8 cellular contexts compared by ENCODE assay signal in genomic region chr6:144214622-144215401, GRCh38.
A peak's percentile ranks its signal among the peaks of the same experiment; 100 is the strongest.
DNase-seq lines count a peak whose midpoint lies in the region; ATAC-seq, FAIRE-seq and TF ChIP-seq lines count a peak whose summit lies in the region.

No MANE protein-coding gene starts in this region.

- 80 to 90% methylated on average over 15 to 16 of the region's 16 CpGs for WGBS in tibial nerve, 2 donors

- H3K36me3 Mint-ChIP-seq in activated CD4-positive, alpha-beta T cell treated with anti-CD3 and anti-CD28 coated beads, Interleukin-2, amount 10 ng/mL, durations not matched to agents 24 days and 14 days (ENCODE audit: low read depth), result peaks cover 5% of the 10 kb centered on the region
- H3K36me3 Mint-ChIP-seq in astrocyte (ENCODE audit: low read depth, unreplicated experiment), result no peaks in the 10 kb centered on the region

- TF ChIP-seq CTCF in astrocyte (IDR thresholded peaks at IDR 0.05; ENCODE audit: insufficient read depth, low read depth, low read length), result no peak
- TF ChIP-seq CTCF in mucosa of descending colon (IDR thresholded peaks at IDR 0.05), result no peak
- no peak for TF ChIP-seq CTCF in tibial nerve (IDR thresholded peaks at IDR 0.05)

- peaks cover 16% of the 10 kb centered on the region for H3K27me3 Mint-ChIP-seq in activated CD4-positive, alpha-beta T cell treated with anti-CD3 and anti-CD28 coated beads, Interleukin-2, amount 10 ng/mL, durations not matched to agents 24 days and 14 days
- H3K27me3 Mint-ChIP-seq in astrocyte (ENCODE audit: low read depth, unreplicated experiment), result peaks cover 6% of the 10 kb centered on the region

- H3K9me3 ChIP-seq in astrocyte (ENCODE audit: insufficient read depth, low read depth, low read length) (no peaks in the 10 kb centered on the region), mucosa of descending colon (no peaks in the 10 kb centered on the region), tibial nerve (peaks cover 0 to 5% (median 0%) of the 10 kb centered on the region in 4 donors)

- H3K4me1 Mint-ChIP-seq in activated CD4-positive, alpha-beta T cell treated with anti-CD3 and anti-CD28 coated beads, Interleukin-2, amount 10 ng/mL, durations not matched to agents 24 days and 14 days, result peaks cover 34% of the 10 kb centered on the region
- H3K4me1 Mint-ChIP-seq in astrocyte (ENCODE audit: low read depth, unreplicated experiment), result peaks cover 12% of the 10 kb centered on the region

- H3K4me2 ChIP-seq in astrocyte (ENCODE audit: low read length), result peak overlapping the region; percentile 97

- FAIRE-seq in astrocyte (lab: Jason Lieb, UNC), result no peak

- peak overlapping the region; percentile 100 for H2AFZ ChIP-seq in astrocyte (ENCODE audit: low read depth, low read length)

- no peaks in the 10 kb centered on the region for H3K9me3 Mint-ChIP-seq in activated CD4-positive, alpha-beta T cell treated with anti-CD3 and anti-CD28 coated beads, Interleukin-2, amount 10 ng/mL, durations not matched to agents 24 days and 14 days
- H3K9me3 Mint-ChIP-seq in astrocyte (ENCODE audit: unreplicated experiment), result no peaks in the 10 kb centered on the region

- intact Hi-C loops in activated CD4-positive, alpha-beta T cell treated with anti-CD3 and anti-CD28 coated beads, Interleukin-2, amount 10 ng/mL, durations not matched to agents 24 days and 14 days (cut with micrococcal nuclease), result loop anchor here (5.0 to 10.0 kb wide), 2 partner anchors 137 to 1270 kb away; partner anchors contain the start of gene HIVEP2
- intact Hi-C loops in mucosa of descending colon (cut with DNase I, micrococcal nuclease), result loop anchor here (5.0 to 10.0 kb wide), 2 partner anchors 70 to 108 kb away; partner anchors contain the start of gene UTRN (in 1 of the 2)

- H3K9ac ChIP-seq in astrocyte (ENCODE audit: low read length), result peak overlapping the region; percentile 84

- peak overlapping the region; percentile 93 for H3K4me3 Mint-ChIP-seq in activated CD4-positive, alpha-beta T cell treated with anti-CD3 and anti-CD28 coated beads, Interleukin-2, amount 10 ng/mL, durations not matched to agents 24 days and 14 days
- peak overlapping the region; percentile 81 for H3K4me3 Mint-ChIP-seq in astrocyte (ENCODE audit: unreplicated experiment)

- no peak for TF ChIP-seq POLR2A in tibial nerve (IDR thresholded peaks at IDR 0.05)

- H3K36me3 ChIP-seq in astrocyte (ENCODE audit: insufficient read depth, low read length), result no peaks in the 10 kb centered on the region
- no peaks in the 10 kb centered on the region for H3K36me3 ChIP-seq in mucosa of descending colon (ENCODE audit: low read depth)
- H3K36me3 ChIP-seq in tibial nerve, result no peaks in the 10 kb centered on the region

- H4K20me1 ChIP-seq in astrocyte (ENCODE audit: insufficient read depth, low read length), result no peaks in the 10 kb centered on the region

- H3K27me3 ChIP-seq in astrocyte (ENCODE audit: insufficient read depth, low read length) (peaks cover 2% of the 10 kb centered on the region), tibial nerve (no peaks in the 10 kb centered on the region)

- no peak overlapping the region for H3K4me3 ChIP-seq in astrocyte (ENCODE audit: insufficient read depth, low read depth, low read length)
- H3K4me3 ChIP-seq in mucosa of descending colon, result no peak overlapping the region
- peak overlapping the region in 3 of 4 donors; percentile 65 to 67 (median 65) for H3K4me3 ChIP-seq in tibial nerve

- ATAC-seq in mucosa of descending colon, result no peak

- no peak for TF ChIP-seq EP300 in tibial nerve (IDR thresholded peaks at IDR 0.05)

- H3K79me2 ChIP-seq in astrocyte (ENCODE audit: insufficient read depth, low read length), result no peaks in the 10 kb centered on the region

- no peak overlapping the region for H3K27ac ChIP-seq in astrocyte (ENCODE audit: low read depth, low read length)
- peak overlapping the region; percentile 86 to 98 (median 95) for H3K27ac ChIP-seq in tibial nerve

- peak overlapping the region; percentile 98 for H3K27ac Mint-ChIP-seq in activated CD4-positive, alpha-beta T cell treated with anti-CD3 and anti-CD28 coated beads, Interleukin-2, amount 10 ng/mL, durations not matched to agents 24 days and 14 days
- H3K27ac Mint-ChIP-seq in astrocyte (ENCODE audit: unreplicated experiment), result peak overlapping the region; percentile 48

- DNase-seq in activated CD4-positive, alpha-beta T cell treated with anti-CD3 and anti-CD28 coated beads, Interleukin-2, amount 10 ng/mL, durations not matched to agents 24 days and 14 days, result no peak
- DNase-seq in activated CD4-positive, alpha-beta T cell treated with anti-CD3 and anti-CD28 coated beads for 48 hours, result no peak
- DNase-seq in astrocyte (ENCODE audit: low read depth) (no peak), mucosa of descending colon (peak in 2 of 3 donors; percentile 37 to 59), tibial nerve (ENCODE audit: low spot score in 2 of 2) (no peak), EL (no peak), kidney glomerular epithelial cell (lab: John Stamatoyannopoulos, UW) (no peak)
- DNase-seq in stimulated activated CD4-positive, alpha-beta T cell treated with anti-CD3 and anti-CD28 coated beads, Interleukin-4, amount 100 ng/mL, for 4 hours, result no peak

- H3K4me1 ChIP-seq in astrocyte (ENCODE audit: insufficient read depth, low read length) (peaks cover 5% of the 10 kb centered on the region), mucosa of descending colon (ENCODE audit: low read depth) (peaks cover 11% of the 10 kb centered on the region), tibial nerve (peaks cover 0 to 43% (median 18%) of the 10 kb centered on the region in 4 donors)

Comparison
In these comparisons a context has a peak if more than half of its experiments do, and no peak if none do; other contexts are left out.
1. DNase-seq: peak in mucosa of descending colon (2 of 3); none in activated CD4-positive, alpha-beta T cell treated with anti-CD3 and anti-CD28 coated beads, Interleukin-2, amount 10 ng/mL, durations not matched to agents 24 days and 14 days (single experiment), activated CD4-positive, alpha-beta T cell treated with anti-CD3 and anti-CD28 coated beads for 48 hours (single experiment), astrocyte (single experiment), tibial nerve (0 of 2), EL (single experiment), kidney glomerular epithelial cell (single experiment) and stimulated activated CD4-positive, alpha-beta T cell treated with anti-CD3 and anti-CD28 coated beads, Interleukin-4, amount 100 ng/mL, for 4 hours (0 of 2).
2. H3K4me3 ChIP-seq: peak in tibial nerve (3 of 4); none in astrocyte (single experiment) and mucosa of descending colon (single experiment).